Comparison of ENCODE assay signal across 18 cellular contexts in the genomic region with DNA sequence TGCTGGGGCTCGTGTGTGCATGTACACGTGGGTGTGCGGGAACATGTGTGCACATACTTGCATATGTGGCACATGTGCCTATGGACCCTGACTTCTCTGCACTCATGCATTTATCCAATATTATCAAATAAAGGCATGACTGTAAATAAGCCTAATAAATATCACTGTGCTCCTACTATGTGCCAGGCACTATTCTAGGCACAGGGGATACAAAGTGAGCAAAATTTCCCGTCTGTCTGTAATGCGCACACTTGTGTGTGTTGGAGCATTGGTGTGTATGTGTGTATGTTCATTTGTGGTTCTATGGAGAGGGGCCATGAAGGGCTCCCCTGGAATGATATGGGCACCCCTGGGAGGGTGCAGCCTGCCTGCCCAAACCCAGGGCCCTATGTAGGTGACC. TPM values are rescaled to one million over a fixed set of nuclear protein-coding genes. Genes with fewer than 3 reads are reported as not detected.
DNase-seq lines count a peak whose midpoint lies in the region; ATAC-seq and TF ChIP-seq lines count a peak whose summit lies in the region.
"Had no signal": no experiment of that assay in that cellular context is flagged by ENCODE, and none has a peak within 500 bp of the region (broad histone marks: within the 10 kb centered on the region; RNA-seq: fewer than 3 reads in every experiment).

No MANE protein-coding gene starts in this region.

- H3K9ac ChIP-seq in HCT116 (ENCODE audit: low read length) (no peak overlapping the region), trophoblast cell (ENCODE audit: low read length) (no peak overlapping the region)
- H3K9ac ChIP-seq: BLaER1 had no signal

- no peaks in the 10 kb centered on the region for H3K9me3 Mint-ChIP-seq in activated naive CD4-positive, alpha-beta T cell treated with anti-CD3 and anti-CD28 coated beads for 36 hours
- no peaks in the 10 kb centered on the region for H3K9me3 Mint-ChIP-seq in activated naive CD4-positive, alpha-beta T cell treated with anti-CD3 and anti-CD28 coated beads, Interleukin-2, amount 50 U/mL, for 72 hours
- no peaks in the 10 kb centered on the region for H3K9me3 Mint-ChIP-seq in endothelial cell (ENCODE audit: unreplicated experiment)
- H3K9me3 Mint-ChIP-seq: CD8-positive, alpha-beta memory T cell; HFFc6 had no signal

- H3K4ac ChIP-seq in trophoblast cell (ENCODE audit: low read depth, low read length): no peak overlapping the region

- ATAC-seq in activated naive CD4-positive, alpha-beta T cell treated with anti-CD3 and anti-CD28 coated beads, Interleukin-2, amount 50 U/mL, for 72 hours: no peak
- ATAC-seq in HCT116: peak; percentile 10; the same call in 1 of the 2 replicates
- ATAC-seq in HG03045 (IDR thresholded peaks at IDR 0.05; ENCODE audit: unreplicated experiment): no peak
- no peak for ATAC-seq in GM18858 (IDR thresholded peaks at IDR 0.05; ENCODE audit: unreplicated experiment)

- H4K91ac ChIP-seq in trophoblast cell (ENCODE audit: low read depth, low read length): no peak overlapping the region

- H3K27me3 ChIP-seq in HCT116 (ENCODE audit: insufficient read depth, low read length) (no peaks in the 10 kb centered on the region), trophoblast cell (ENCODE audit: insufficient read depth, low read length) (no peaks in the 10 kb centered on the region)
- H3K27me3 ChIP-seq: BLaER1 had no signal

- H3K4me3 ChIP-seq in HCT116 (replicated peaks in 1 of 2; ENCODE audit: low read depth in 1 of 2, low read length in 2 of 2) (no peak overlapping the region), trophoblast cell (ENCODE audit: low read depth, low read length) (peak overlapping the region; percentile 30)
- H3K4me3 ChIP-seq: BLaER1, HAP-1 had no signal

- H4K8ac ChIP-seq in trophoblast cell (ENCODE audit: low read depth, low read length): no peak overlapping the region

- H3K36me3 ChIP-seq in HCT116 (ENCODE audit: control insufficient read depth in 1 of 2, insufficient read depth in 2 of 2, low read length in 2 of 2) (peaks cover 28 to 29% of the 10 kb centered on the region in 2 experiments; a peak in 3 of 4 replicates), trophoblast cell (ENCODE audit: control insufficient read depth in 1 of 2, insufficient read depth in 2 of 2, low read length in 2 of 2) (peaks cover 3 to 5% of the 10 kb centered on the region in 2 experiments)

- H3K79me2 ChIP-seq in HCT116 (ENCODE audit: insufficient read depth, low read length) (no peaks in the 10 kb centered on the region), trophoblast cell (ENCODE audit: control insufficient read depth, insufficient read depth, low read length, poor library complexity) (no peaks in the 10 kb centered on the region)

- H3K4me1 Mint-ChIP-seq in activated naive CD4-positive, alpha-beta T cell treated with anti-CD3 and anti-CD28 coated beads for 36 hours (ENCODE audit: low read depth): peaks cover 2% of the 10 kb centered on the region
- no peaks in the 10 kb centered on the region for H3K4me1 Mint-ChIP-seq in endothelial cell (ENCODE audit: unreplicated experiment)

- H4K12ac ChIP-seq in trophoblast cell (ENCODE audit: low read depth, low read length): no peak overlapping the region

- WGBS in trophoblast cell (ENCODE audit: extremely low coverage, insufficient coverage, insufficient read length): no CpG with 5 or more reads among the region's 5 CpGs

- BruUV-seq in HCT116 (replicated peaks; lab: Mats Ljungman, UMichigan): no TSS peak

- no peak overlapping the region for H3K4me3 Mint-ChIP-seq in activated naive CD4-positive, alpha-beta T cell treated with anti-CD3 and anti-CD28 coated beads for 36 hours
- H3K4me3 Mint-ChIP-seq in endothelial cell (ENCODE audit: unreplicated experiment): peak overlapping the region; percentile 31
- H3K4me3 Mint-ChIP-seq: CD8-positive, alpha-beta memory T cell; HFFc6 had no signal

- RAD21 ChIA-PET in HCT116 (lab: Charles Lee; ENCODE audit: low non-redundant PET in 1 of 2, low total read pairs in 2 of 2, uncharacterized antibody in 2 of 2, unreplicated experiment in 2 of 2): no interaction called here

- CTCF ChIA-PET in activated naive CD4-positive, alpha-beta T cell treated with anti-CD3 and anti-CD28 coated beads for 36 hours (lab: Charles Lee): no interaction called here
- CTCF ChIA-PET in HCT116 (lab: Charles Lee): no interaction called here

- no peaks in the 10 kb centered on the region for H4K20me1 ChIP-seq in HCT116 (ENCODE audit: insufficient read depth)

- intact Hi-C loops in activated naive CD4-positive, alpha-beta T cell treated with anti-CD3 and anti-CD28 coated beads for 36 hours (cut with micrococcal nuclease): no loop called here
- intact Hi-C loops in HCT116 (cut with micrococcal nuclease): no loop called here

- H3K36me3 Mint-ChIP-seq in activated naive CD4-positive, alpha-beta T cell treated with anti-CD3 and anti-CD28 coated beads for 36 hours (ENCODE audit: low read depth): peaks cover 21% of the 10 kb centered on the region
- H3K36me3 Mint-ChIP-seq in activated naive CD4-positive, alpha-beta T cell treated with anti-CD3 and anti-CD28 coated beads, Interleukin-2, amount 50 U/mL, for 72 hours: peaks cover under 1 to 3% of the 10 kb centered on the region in 2 donors
- H3K36me3 Mint-ChIP-seq in endothelial cell (ENCODE audit: low read depth, unreplicated experiment): peaks cover 43% of the 10 kb centered on the region

- no peak for TF ChIP-seq POLR2A in HCT116 (IDR thresholded peaks at IDR 0.05; ENCODE audit: borderline replicate concordance, extremely low read depth, insufficient read depth, insufficient read length)

- peaks cover 0 to under 1% of the 10 kb centered on the region in 2 experiments; a peak in 1 of 4 replicates for H3K4me1 ChIP-seq in HCT116 (ENCODE audit: control insufficient read depth in 1 of 2, insufficient read depth in 2 of 2, low read length in 2 of 2)
- no peaks in the 10 kb centered on the region for H3K4me1 ChIP-seq in trophoblast cell (ENCODE audit: control insufficient read depth in 1 of 2, insufficient read depth in 2 of 2, low read length in 2 of 2)
- H3K4me1 ChIP-seq: BLaER1, Caco-2, HAP-1 had no signal

- no peak overlapping the region for H3K18ac ChIP-seq in trophoblast cell (ENCODE audit: low read length)

- no peaks in the 10 kb centered on the region for H3K27me3 Mint-ChIP-seq in activated naive CD4-positive, alpha-beta T cell treated with anti-CD3 and anti-CD28 coated beads for 36 hours (ENCODE audit: low read depth)
- H3K27me3 Mint-ChIP-seq in endothelial cell (ENCODE audit: unreplicated experiment): peaks cover 27% of the 10 kb centered on the region
- H3K27me3 Mint-ChIP-seq: CD8-positive, alpha-beta memory T cell had no signal

- H3K9me3 ChIP-seq in HCT116 (ENCODE audit: control insufficient read depth in 1 of 2, insufficient read depth in 1 of 2, low read depth in 1 of 2, low read length in 2 of 2) (no peaks in the 10 kb centered on the region), trophoblast cell (ENCODE audit: insufficient read depth, low read depth, low read length) (peaks cover 4% of the 10 kb centered on the region)
- H3K9me3 ChIP-seq: BLaER1, Caco-2, HAP-1 had no signal

- DNase-seq in activated naive CD4-positive, alpha-beta T cell treated with anti-CD3 and anti-CD28 coated beads for 36 hours: no peak
- DNase-seq in activated naive CD4-positive, alpha-beta T cell treated with anti-CD3 and anti-CD28 coated beads, Interleukin-2, amount 50 U/mL, for 72 hours (ENCODE audit: low spot score in 2 of 2): no peak
- DNase-seq in HCT116 (ENCODE audit: low read depth, low spot score) (no peak), endothelial cell (ENCODE audit: low spot score) (no peak), trophoblast cell (no peak)
- DNase-seq: 8988T; AML-193; Caco-2; CD8-positive, alpha-beta memory T cell; DND-41; GDM1; HFFc6; IMR-90 had no signal

- H3K23ac ChIP-seq in trophoblast cell (ENCODE audit: low read length): no peak overlapping the region

- no peak overlapping the region for H2AK5ac ChIP-seq in trophoblast cell (ENCODE audit: low read length)

- H3K14ac ChIP-seq in trophoblast cell (ENCODE audit: low read length): no peak overlapping the region

- no peak overlapping the region for H2BK12ac ChIP-seq in trophoblast cell (ENCODE audit: low read length)

- POLR2A ChIA-PET in HCT116 (lab: Charles Lee): no interaction called here

- no peaks in the 10 kb centered on the region for H3K9me2 ChIP-seq in HCT116 (ENCODE audit: insufficient read depth)

- no peak overlapping the region for H2BK5ac ChIP-seq in trophoblast cell (ENCODE audit: low read depth, low read length, poor library complexity)

- no peaks in the 10 kb centered on the region for H3K79me1 ChIP-seq in trophoblast cell (ENCODE audit: low read length)

- TF ChIP-seq CTCF in HCT116 (IDR thresholded peaks at IDR 0.05 in 2 of 3, conservative IDR thresholded peaks at IDR 0.05 in 1 of 3; ENCODE audit: borderline replicate concordance in 1 of 3, insufficient read depth in 1 of 3, low read depth in 2 of 3, low read length in 2 of 3) (no peak), endothelial cell (IDR thresholded peaks at IDR 0.05; ENCODE audit: unreplicated experiment) (no peak)

- peak overlapping the region; percentile 5 for H3K27ac Mint-ChIP-seq in activated naive CD4-positive, alpha-beta T cell treated with anti-CD3 and anti-CD28 coated beads for 36 hours
- no peak overlapping the region for H3K27ac Mint-ChIP-seq in activated naive CD4-positive, alpha-beta T cell treated with anti-CD3 and anti-CD28 coated beads, Interleukin-2, amount 50 U/mL, for 72 hours
- H3K27ac Mint-ChIP-seq in endothelial cell (ENCODE audit: unreplicated experiment): no peak overlapping the region
- H3K27ac Mint-ChIP-seq: HFFc6 had no signal

- H3K27ac ChIP-seq in HCT116 (ENCODE audit: low read depth, low read length) (no peak overlapping the region), trophoblast cell (ENCODE audit: low read depth, low read length) (no peak overlapping the region)
- H3K27ac ChIP-seq: BLaER1, HL-60 had no signal

- TF ChIP-seq RAD21 in HCT116 (IDR thresholded peaks at IDR 0.05; ENCODE audit: low read depth): no peak

- no peak overlapping the region for H2BK120ac ChIP-seq in trophoblast cell (ENCODE audit: insufficient read depth, low read length, poor library complexity)

- no peak overlapping the region for H2AFZ ChIP-seq in HCT116 (ENCODE audit: low read depth, low read length, poor library complexity, severe bottlenecking)
- H2AFZ ChIP-seq in trophoblast cell (ENCODE audit: insufficient read depth, low read length, poor library complexity): no peak overlapping the region

- no peak overlapping the region for H3K4me2 ChIP-seq in HCT116 (ENCODE audit: low read length)
- no peak overlapping the region for H3K4me2 ChIP-seq in trophoblast cell (ENCODE audit: low read length)
- H3K4me2 ChIP-seq: BLaER1 had no signal

RNA-seq across cellular contexts. Expression of a gene that starts 41.9 kb away (rescaled TPM):
- 10 to 100 TPM; 34.8 to 35.1 TPM for total RNA-seq in activated naive CD4-positive, alpha-beta T cell treated with anti-CD3 and anti-CD28 coated beads for 36 hours
- 10 to 100 TPM; 39.2 to 50.8 TPM for total RNA-seq in activated naive CD4-positive, alpha-beta T cell treated with anti-CD3 and anti-CD28 coated beads, Interleukin-2, amount 50 U/mL, for 72 hours
- total RNA-seq in HCT116 (2021; ENCODE audit: unreplicated experiment) (103 TPM), endothelial cell (ENCODE audit: unreplicated experiment) (124 TPM)
- polyA plus RNA-seq in HCT116 (2012): 121 and 137 TPM in 2 replicates
- 4.9 and 5.1 TPM in 2 replicates for polyA plus RNA-seq in trophoblast cell (2013)

RNA-seq across cellular contexts. Expression of a gene that starts 48.5 kb away (rescaled TPM):
- 100 to 1,000 TPM; 199 to 205 TPM for total RNA-seq in activated naive CD4-positive, alpha-beta T cell treated with anti-CD3 and anti-CD28 coated beads for 36 hours
- total RNA-seq in activated naive CD4-positive, alpha-beta T cell treated with anti-CD3 and anti-CD28 coated beads, Interleukin-2, amount 50 U/mL, for 72 hours: 100 to 1,000 TPM; 114 to 145 TPM
- total RNA-seq in HCT116 (2021; ENCODE audit: unreplicated experiment) (95.1 TPM), endothelial cell (ENCODE audit: unreplicated experiment) (54.9 TPM)
- polyA plus RNA-seq in HCT116 (2012): 128 and 169 TPM in 2 replicates
- 65.9 and 67.3 TPM in 2 replicates for polyA plus RNA-seq in trophoblast cell (2013)
